In genomic region chr5:65172486-65173129, GRCh38 we compare ENCODE assay signal across 8 cellular contexts.
A peak's percentile ranks its signal among the peaks of the same experiment; 100 is the strongest.
DNase-seq lines count a peak whose midpoint lies in the region; ATAC-seq, FAIRE-seq and TF ChIP-seq lines count a peak whose summit lies in the region.

No MANE protein-coding gene starts in this region.

- no peaks in the 10 kb centered on the region for H3K27me3 Mint-ChIP-seq in Calu3 (ENCODE audit: unreplicated experiment)

- no peaks in the 10 kb centered on the region for H3K4me1 ChIP-seq in SK-N-SH (ENCODE audit: control insufficient read depth in 1 of 2, insufficient read depth in 2 of 2, low read depth in 1 of 2, low read length in 1 of 2)

- H3K4me3 Mint-ChIP-seq in Calu3 (ENCODE audit: low read depth, unreplicated experiment) = no peak overlapping the region

- POLR2A ChIA-PET in SK-N-SH (lab: Yijun Ruan, JAX) = no interaction called here

- H2AFZ ChIP-seq in SK-N-SH (ENCODE audit: low read depth) = no peak overlapping the region

- H4K20me1 ChIP-seq in SK-N-SH (ENCODE audit: insufficient read depth) = no peaks in the 10 kb centered on the region

- H3K9me3 ChIP-seq in SK-N-SH = no peaks in the 10 kb centered on the region

- peaks cover 3% of the 10 kb centered on the region for H3F3A ChIP-seq in SK-N-SH (replicated peaks; ENCODE audit: insufficient read depth)

- ATAC-seq in HG03045 (IDR thresholded peaks at IDR 0.05; ENCODE audit: unreplicated experiment) = peak; percentile 93

- intact Hi-C loops in Calu3 (cut with micrococcal nuclease; ENCODE audit: unreplicated experiment) = no loop called here

- H3K36me3 Mint-ChIP-seq in Calu3 (ENCODE audit: insufficient read depth, unreplicated experiment) = no peaks in the 10 kb centered on the region

- H3K9me2 ChIP-seq in SK-N-SH = no peaks in the 10 kb centered on the region

- FAIRE-seq in GM19239 (lab: Jason Lieb, UNC) = peak; percentile 70

- TF ChIP-seq RAD21 in SK-N-SH (IDR thresholded peaks at IDR 0.05; ENCODE audit: low read length) = no peak

- peaks cover 2 to 54% of the 10 kb centered on the region in 2 experiments for H3K36me3 ChIP-seq in SK-N-SH (replicated peaks in 1 of 2; ENCODE audit: control insufficient read depth in 1 of 2, insufficient read depth in 2 of 2, low read length in 1 of 2)

- TF ChIP-seq EP300 in SK-N-SH (IDR thresholded peaks at IDR 0.05; ENCODE audit: borderline replicate concordance in 1 of 2, low read depth in 1 of 2, low read length in 1 of 2) = no peak

- no peak overlapping the region for H3K4me3 ChIP-seq in SK-N-SH (ENCODE audit: low read depth in 2 of 2, low read length in 1 of 2)

- no peak overlapping the region for H3K4me2 ChIP-seq in SK-N-SH

- H3K27ac Mint-ChIP-seq in Calu3 (ENCODE audit: unreplicated experiment) = no peak overlapping the region

- H3K27me3 ChIP-seq in SK-N-SH (ENCODE audit: insufficient read depth) = no peaks in the 10 kb centered on the region

- CTCF ChIA-PET in Calu3 (lab: Charles Lee) = interaction anchor here (0.7 kb wide), 1 partner anchor 79 kb away, joined by 3 read pairs; no protein-coding TSS in a partner anchor
- CTCF ChIA-PET in SK-N-SH (lab: Yijun Ruan, JAX) = interaction anchor here (1.0 to 1.6 kb wide), 2 partner anchors 9 to 10 kb away, joined by 3 to 4 read pairs; no protein-coding TSS in a partner anchor

- BruUV-seq in Calu3 (replicated peaks; lab: Mats Ljungman, UMichigan) = no TSS peak

- TF ChIP-seq CTCF in Calu3 (IDR thresholded peaks at IDR 0.05; ENCODE audit: unreplicated experiment) (no peak), SK-N-SH (IDR thresholded peaks at IDR 0.05) (no peak)

- no peak overlapping the region for H3K9ac ChIP-seq in SK-N-SH

- DNase-seq in GM19239 (ENCODE audit: insufficient read length, low spot score) = peak; percentile 17
- peak; percentile 28 for DNase-seq in activated T-helper 9 cell treated with anti-CD3 and anti-CD28 coated beads, Interleukin-2, amount 50 U/mL, for 16 hours (ENCODE audit: low read depth)
- peak; percentile 4 to 16 for DNase-seq in stimulated activated CD8-positive, alpha-beta memory T cell treated with anti-CD3 and anti-CD28 coated beads, Interleukin-15, amount 100 ng/mL, for 4 hours (ENCODE audit: low read depth in 2 of 2)
- no peak for DNase-seq in Calu3
- no peak for DNase-seq in putamen (ENCODE audit: low spot score)
- DNase-seq in SK-N-SH = no peak
- no peak for DNase-seq in NOMO-1 treated with DMSO at 0.1 percent for 48 hours (lab: John Stamatoyannopoulos, UW; ENCODE audit: unreplicated experiment)

- H3K9me3 Mint-ChIP-seq in Calu3 (ENCODE audit: low read depth, unreplicated experiment) = no peaks in the 10 kb centered on the region

- H3K79me2 ChIP-seq in SK-N-SH (ENCODE audit: insufficient read depth) = no peaks in the 10 kb centered on the region

- no peaks in the 10 kb centered on the region for H3K4me1 Mint-ChIP-seq in Calu3 (ENCODE audit: low read depth, unreplicated experiment)

- WGBS in SK-N-SH (ENCODE audit: low lambda C conversion rate) = 91% methylated on average over 9 of the region's 9 CpGs

- H3K27ac ChIP-seq in SK-N-SH (ENCODE audit: low read depth in 2 of 2, low read length in 1 of 2) = peak overlapping the region in 1 of 2 experiments; percentile 17; a peak in 1 of 4 replicates

TF ChIP-seq in SK-N-SH, 30 proteins besides CTCF, POLR2A, EP300 and RAD21:
- TF ChIP-seq NFIC (IDR thresholded peaks at IDR 0.05; ENCODE audit: borderline replicate concordance) (no peak), RFX5 (IDR thresholded peaks at IDR 0.05; ENCODE audit: low read length) (no peak)

Comparison
In these comparisons a context has a peak if more than half of its experiments do, and no peak if none do; other contexts are left out.
1. DNase-seq: peak in GM19239 (single experiment), activated T-helper 9 cell treated with anti-CD3 and anti-CD28 coated beads, Interleukin-2, amount 50 U/mL, for 16 hours (single experiment) and stimulated activated CD8-positive, alpha-beta memory T cell treated with anti-CD3 and anti-CD28 coated beads, Interleukin-15, amount 100 ng/mL, for 4 hours (2 of 2); none in Calu3 (single experiment), putamen (single experiment), SK-N-SH (single experiment) and NOMO-1 treated with DMSO at 0.1 percent for 48 hours (single experiment).